ENCODE assay signal across 9 cellular contexts in genomic region chr4:12118651-12119213, GRCh38.
DNase-seq lines count a peak whose midpoint lies in the region; ATAC-seq, FAIRE-seq and TF ChIP-seq lines count a peak whose summit lies in the region.
"Had no signal": no experiment of that assay in that cellular context is flagged by ENCODE, and none has a peak within 500 bp of the region (broad histone marks: within the 10 kb centered on the region; RNA-seq: fewer than 3 reads in every experiment).

No MANE protein-coding gene starts in this region.

- H3K36me3 Mint-ChIP-seq in immature natural killer cell, result no peaks in the 10 kb centered on the region

- H3K4me3 Mint-ChIP-seq in immature natural killer cell, result no peak overlapping the region

- peaks cover 0 to 2% (median 1%) of the 10 kb centered on the region in 3 donors for H3K27me3 Mint-ChIP-seq in immature natural killer cell (ENCODE audit: low read depth in 3 of 3)

- no peak overlapping the region for H2AFZ ChIP-seq in HepG2 (ENCODE audit: low read length)

- H3K27ac ChIP-seq in right lobe of liver (no peak overlapping the region), HepG2 (ENCODE audit: extremely low read length, insufficient read depth, low read length) (no peak overlapping the region), body of pancreas (peak overlapping the region in 1 of 4 donors; percentile 47), upper lobe of left lung (peak overlapping the region in 1 of 4 donors; percentile 25)

- H3K9ac ChIP-seq in HepG2 (ENCODE audit: insufficient read depth, low read depth, low read length), result no peak overlapping the region

- H4K20me1 ChIP-seq in HepG2 (ENCODE audit: insufficient read depth, low read length), result no peaks in the 10 kb centered on the region

- intact Hi-C loops in right lobe of liver (cut with DNase I) (no loop called here), HepG2 (cut with micrococcal nuclease; ENCODE audit: unreplicated experiment) (no loop called here), body of pancreas (cut with DNase I) (no loop called here)

- H3K36me3 ChIP-seq in right lobe of liver (no peaks in the 10 kb centered on the region), HepG2 (replicated peaks in 1 of 2; ENCODE audit: control insufficient read depth in 1 of 2, insufficient read depth in 2 of 2, low read length in 2 of 2) (no peaks in the 10 kb centered on the region), body of pancreas (replicated peaks in 1 of 2; ENCODE audit: insufficient read depth in 1 of 2, low read depth in 2 of 2) (no peaks in the 10 kb centered on the region), upper lobe of left lung (no peaks in the 10 kb centered on the region)

- H3K4me1 ChIP-seq in right lobe of liver, result no peaks in the 10 kb centered on the region
- H3K4me1 ChIP-seq in HepG2 (ENCODE audit: insufficient read depth, low read length), result no peaks in the 10 kb centered on the region
- no peaks in the 10 kb centered on the region for H3K4me1 ChIP-seq in body of pancreas
- H3K4me1 ChIP-seq in upper lobe of left lung, result no peaks in the 10 kb centered on the region

- H3K9me3 ChIP-seq in right lobe of liver (no peaks in the 10 kb centered on the region), HepG2 (ENCODE audit: low read length) (peaks cover 94% of the 10 kb centered on the region), body of pancreas (peaks cover 0 to 9% (median 0%) of the 10 kb centered on the region in 3 donors), upper lobe of left lung (peaks cover 0 to 6% (median 1%) of the 10 kb centered on the region in 4 donors)

- H3K9me3 Mint-ChIP-seq in immature natural killer cell, result peaks cover 6 to 37% (median 24%) of the 10 kb centered on the region in 6 donors

- in situ Hi-C loops in HepG2 (cut with HindIII; ENCODE audit: extremely low pct_ligation_motif_present, low pct_unique_long_range_greater_than_20kb), result no loop called here

- DNase-seq in right lobe of liver, result no peak
- no peak for DNase-seq in HepG2 (ENCODE audit: low spot score)
- peak in 1 of 4 donors; percentile 46 for DNase-seq in body of pancreas
- DNase-seq in upper lobe of left lung, result no peak
- no peak for DNase-seq in immature natural killer cell
- DNase-seq in central memory CD4-positive, alpha-beta T cell, result no peak
- DNase-seq in NCI-H446 treated with DMSO at 0.1 percent for 48 hours (lab: John Stamatoyannopoulos, UW), result no peak

- CTCF ChIA-PET in HepG2 (lab: Yijun Ruan, JAX; ENCODE audit: low intra/inter-chr PET ratio, low total read pairs), result no interaction called here

- no peaks in the 10 kb centered on the region for H3K27me3 ChIP-seq in right lobe of liver
- no peaks in the 10 kb centered on the region for H3K27me3 ChIP-seq in HepG2 (ENCODE audit: control insufficient read depth in 1 of 2, insufficient read depth in 2 of 2, low read length in 2 of 2)
- H3K27me3 ChIP-seq in body of pancreas, result no peaks in the 10 kb centered on the region
- H3K27me3 ChIP-seq in upper lobe of left lung, result no peaks in the 10 kb centered on the region

- no peak overlapping the region for H3K27ac Mint-ChIP-seq in immature natural killer cell

- BruUV-seq in HepG2 (replicated peaks; lab: Mats Ljungman, UMichigan), result no TSS peak

- FAIRE-seq in HepG2 (lab: Jason Lieb, UNC), result no peak
- FAIRE-seq: islet of Langerhans had no signal

- peak in 3 of 4 donors; percentile 44 to 63 (median 46) for ATAC-seq in right lobe of liver
- no peak for ATAC-seq in HepG2
- peak; percentile 71 for ATAC-seq in HG03378 (IDR thresholded peaks at IDR 0.05; ENCODE audit: unreplicated experiment)
- peak; percentile 35 for ATAC-seq in body of pancreas
- ATAC-seq in upper lobe of left lung (ENCODE audit: low FRiP score in 2 of 2), result peak; percentile 62 to 89

- H3K4me2 ChIP-seq in HepG2 (ENCODE audit: low read depth, low read length), result no peak overlapping the region

- WGBS in right lobe of liver (ENCODE audit: insufficient coverage, low coverage, low lambda C conversion rate, missing lambda C conversion rate), result 29% methylated on average over 2 of the region's 2 CpGs
- 43% methylated on average over 2 of the region's 2 CpGs for WGBS in HepG2 (ENCODE audit: low lambda C conversion rate)
- 3 to 8% methylated on average over 2 of the region's 2 CpGs for WGBS in body of pancreas, 2 donors
- WGBS in upper lobe of left lung, 2 donors, result 68 to 73% methylated on average over 2 of the region's 2 CpGs

- TF ChIP-seq EP300 in HepG2 (IDR thresholded peaks at IDR 0.05; ENCODE audit: low read depth in 2 of 2, low read length in 2 of 2) (no peak), HepG2 (CRISPR knock-in tag; IDR thresholded peaks at IDR 0.05; ENCODE audit: borderline replicate concordance) (no peak), upper lobe of left lung (IDR thresholded peaks at IDR 0.05) (peak in 1 of 4 donors; percentile 41)

- no peaks in the 10 kb centered on the region for H3K4me1 Mint-ChIP-seq in immature natural killer cell

- TF ChIP-seq RAD21 in HepG2 (CRISPR knock-in tag; IDR thresholded peaks at IDR 0.05), result no peak

- POLR2A ChIA-PET in HepG2 (lab: Yijun Ruan, JAX), result no interaction called here

- TF ChIP-seq POLR2A in right lobe of liver (IDR thresholded peaks at IDR 0.05) (no peak), HepG2 (IDR thresholded peaks at IDR 0.05; ENCODE audit: insufficient read depth in 1 of 2, low read depth in 2 of 2, low read length in 2 of 2) (no peak), body of pancreas (IDR thresholded peaks at IDR 0.05) (no peak), upper lobe of left lung (IDR thresholded peaks at IDR 0.05) (no peak)

- no peak overlapping the region for H3K4me3 ChIP-seq in right lobe of liver
- H3K4me3 ChIP-seq in HepG2 (replicated peaks in 1 of 3; ENCODE audit: insufficient read depth in 1 of 3, low read depth in 2 of 3, low read length in 3 of 3), result no peak overlapping the region
- no peak overlapping the region for H3K4me3 ChIP-seq in body of pancreas
- H3K4me3 ChIP-seq in upper lobe of left lung, result no peak overlapping the region

- H3K79me2 ChIP-seq in HepG2 (ENCODE audit: insufficient read depth, low read length), result no peaks in the 10 kb centered on the region

- no peak for TF ChIP-seq CTCF in right lobe of liver (IDR thresholded peaks at IDR 0.05)
- no peak for TF ChIP-seq CTCF in HepG2 (CRISPR knock-in tag; IDR thresholded peaks at IDR 0.05)
- TF ChIP-seq CTCF in body of pancreas (IDR thresholded peaks at IDR 0.05), result no peak
- TF ChIP-seq CTCF in upper lobe of left lung (IDR thresholded peaks at IDR 0.05), result no peak

TF ChIP-seq in HepG2, 621 proteins besides CTCF, POLR2A, EP300 and RAD21 (continues in another document):
- TF ChIP-seq ZIK1 (CRISPR knock-in tag; IDR thresholded peaks at IDR 0.05; ENCODE audit: borderline replicate concordance, low read depth) (no peak), ZKSCAN5 (CRISPR knock-in tag; IDR thresholded peaks at IDR 0.05) (no peak), ZNF788 (CRISPR knock-in tag; IDR thresholded peaks at IDR 0.05; ENCODE audit: borderline replicate concordance) (no peak), TIGD3 (CRISPR knock-in tag; IDR thresholded peaks at IDR 0.05; ENCODE audit: borderline replicate concordance) (no peak), MYPOP (CRISPR knock-in tag; IDR thresholded peaks at IDR 0.05) (no peak), CERS6 (CRISPR knock-in tag; IDR thresholded peaks at IDR 0.05) (no peak)
